ENCODE assay signal across 23 cellular contexts in the genomic region with DNA sequence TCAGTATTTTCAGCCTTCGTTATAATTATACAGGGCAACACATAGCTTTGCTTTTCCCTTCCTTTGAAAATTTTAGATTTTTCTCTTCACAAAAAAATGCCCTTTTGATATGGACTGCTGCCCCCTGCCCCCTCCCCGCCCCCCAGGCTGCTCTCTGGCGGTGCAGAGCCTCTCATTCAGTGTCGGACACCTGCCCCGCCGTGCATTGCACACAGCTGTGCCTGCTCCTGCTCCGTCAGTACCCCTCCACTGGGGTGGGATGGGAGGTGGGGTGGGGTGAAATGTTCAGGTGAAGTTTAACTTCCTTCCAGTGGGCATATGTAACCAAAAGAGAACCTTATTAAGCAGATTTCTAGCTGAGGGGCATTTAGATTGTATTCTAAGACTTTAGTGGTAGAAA.
"Had no signal": no experiment of that assay in that cellular context is flagged by ENCODE, and none has a peak within 500 bp of the region (broad histone marks: within the 10 kb centered on the region; RNA-seq: fewer than 3 reads in every experiment).

No MANE protein-coding gene starts in this region.

- H3K9me3 ChIP-seq: stomach, suprapubic skin, testis, thoracic aorta, tibial artery, tibial nerve, transverse colon, upper lobe of left lung, upper lobe of right lung, uterus, vagina had no signal

- H3K27me3 ChIP-seq: stomach, suprapubic skin, testis, tibial artery, tibial nerve, transverse colon, upper lobe of left lung, upper lobe of right lung, uterus, vagina had no signal

- H3K4me1 ChIP-seq: stomach, testis, tibial artery, transverse colon, uterus, vagina had no signal

- H3K27ac ChIP-seq: stomach, suprapubic skin, testis, thoracic aorta, tibial artery, tibial nerve, transverse colon, upper lobe of left lung, upper lobe of right lung, uterus, vagina had no signal

- DNase-seq: stimulated activated CD4-positive, alpha-beta T cell treated with anti-CD3 and anti-CD28 coated beads, Interleukin-2, amount 100 ng/mL, for 48 hours; stimulated activated CD4-positive, alpha-beta T cell treated with anti-CD3 and anti-CD28 coated beads, Interleukin-4, amount 100 ng/mL, for 1 hour; stimulated activated CD4-positive, alpha-beta T cell treated with anti-CD3 and anti-CD28 coated beads, Interleukin-4, amount 100 ng/mL, for 24 hours; stimulated activated CD4-positive, alpha-beta T cell treated with anti-CD3 and anti-CD28 coated beads, Interleukin-4, amount 100 ng/mL, for 4 hours; stimulated activated CD8-positive, alpha-beta memory T cell treated with anti-CD3 and anti-CD28 coated beads, Interleukin-4, amount 100 ng/mL, for 48 hours; stimulated activated naive B cell treated with anti-CD40 and anti-IgM and Interleukin-4, amounts not matched to agents 10 μg/mL and 1 μg/mL and 100 μg/mL, for 72 hours; stimulated activated naive CD4-positive, alpha-beta T cell; stimulated activated naive CD4-positive, alpha-beta T cell treated with Interleukin-2 at 50 U/mL for 16 hours; stimulated activated naive CD8-positive, alpha-beta T cell treated with anti-CD3 and anti-CD28 coated beads, Interleukin-15, amount 100 ng/mL, for 72 hours; stimulated activated naive CD8-positive, alpha-beta T cell treated with anti-CD3 and anti-CD28 coated beads, Interleukin-15, Interleukin-2, amounts not matched to agents 100 U/mL and 50 U/mL, for 24 hours; stomach; substantia nigra; testis; tibial artery; transverse colon; trophoblast cell; upper lobe of right lung; uterus had no signal

- H3K4me3 ChIP-seq: stomach, suprapubic skin, testis, thoracic aorta, tibial artery, tibial nerve, transverse colon, upper lobe of left lung, upper lobe of right lung, uterus, vagina had no signal

- H3K36me3 ChIP-seq: stomach, suprapubic skin, thoracic aorta, tibial artery, tibial nerve, transverse colon, upper lobe of left lung, upper lobe of right lung, uterus, vagina had no signal
